ENCODE assay signal across 7 cellular contexts in genomic region chr7:87926581-87927461, GRCh38. TPM values are rescaled to one million over a fixed set of nuclear protein-coding genes. Genes with fewer than 3 reads are reported as not detected.
A peak's percentile ranks its signal among the peaks of the same experiment; 100 is the strongest.
DNase-seq lines count a peak whose midpoint lies in the region; ATAC-seq and TF ChIP-seq lines count a peak whose summit lies in the region.

No MANE protein-coding gene starts in this region.

- TF ChIP-seq POLR2A in NB4 (IDR thresholded peaks at IDR 0.05; ENCODE audit: extremely low read depth, insufficient read length), result no peak

- no peak overlapping the region for H3K27ac ChIP-seq in HEK293 (ENCODE audit: extremely low read depth, low read depth, low read length)
- H3K27ac ChIP-seq in RWPE1, result no peak overlapping the region

- no peaks in the 10 kb centered on the region for H3K27me3 Mint-ChIP-seq in endothelial cell (ENCODE audit: unreplicated experiment)

- no peaks in the 10 kb centered on the region for H3K9me3 Mint-ChIP-seq in endothelial cell (ENCODE audit: unreplicated experiment)

- CTCF ChIA-PET in HEK293 (lab: Yijun Ruan, JAX) (interaction anchor here (0.8 kb wide), 1 partner anchor 39 kb away, joined by 4 read pairs; no protein-coding TSS in a partner anchor), RWPE1 (lab: Yijun Ruan, JAX) (no interaction called here)

- no peaks in the 10 kb centered on the region for H3K4me1 Mint-ChIP-seq in endothelial cell (ENCODE audit: unreplicated experiment)

- peaks cover 4% of the 10 kb centered on the region; the same call in 1 of the 2 replicates for H3K4me1 ChIP-seq in HEK293 (ENCODE audit: control insufficient read depth, insufficient read depth, low read length)

- DNase-seq in NB4 (ENCODE audit: low read depth), result peak; percentile 96
- no peak for DNase-seq in endothelial cell (ENCODE audit: low spot score)
- DNase-seq in NCI-H1694 treated with DMSO at 0.1 percent for 48 hours (lab: John Stamatoyannopoulos, UW), result no peak
- DNase-seq in RWPE1 (ENCODE audit: low spot score), result no peak
- no peak for DNase-seq in activated CD4-positive, alpha-beta T cell treated with anti-CD3 and anti-CD28 coated beads for 48 hours

- ATAC-seq in GM18868 (IDR thresholded peaks at IDR 0.05; ENCODE audit: unreplicated experiment), result peak; percentile 98

- H3K36me3 Mint-ChIP-seq in endothelial cell (ENCODE audit: low read depth, unreplicated experiment), result no peaks in the 10 kb centered on the region

- TF ChIP-seq CTCF in HEK293 (tag by site-specific recombination; IDR thresholded peaks at IDR 0.05) (no peak), NB4 (IDR thresholded peaks at IDR 0.05; ENCODE audit: low read depth, low read length) (peak; percentile 43), endothelial cell (IDR thresholded peaks at IDR 0.05; ENCODE audit: unreplicated experiment) (peak; percentile 25), RWPE1 (conservative IDR thresholded peaks at IDR 0.05; ENCODE audit: low read depth) (no peak)

- POLR2A ChIA-PET in HEK293 (lab: Yijun Ruan, JAX), result no interaction called here
- POLR2A ChIA-PET in RWPE1 (lab: Yijun Ruan, JAX; ENCODE audit: low non-redundant PET), result no interaction called here

- H3K9me3 ChIP-seq in HEK293 (ENCODE audit: control insufficient read depth, insufficient read depth, low read depth, low read length), result no peaks in the 10 kb centered on the region

- H3K4me3 ChIP-seq in HEK293 (ENCODE audit: low read depth, low read length), result no peak overlapping the region
- H3K4me3 ChIP-seq in NB4 (ENCODE audit: low read depth, low read length), result no peak overlapping the region

- no peak overlapping the region for H3K27ac Mint-ChIP-seq in endothelial cell (ENCODE audit: unreplicated experiment)

- H3K36me3 ChIP-seq in HEK293 (ENCODE audit: control insufficient read depth in 2 of 2, insufficient read depth in 1 of 2, low read length in 2 of 2), result no peaks in the 10 kb centered on the region

- no peak overlapping the region for H3K4me3 Mint-ChIP-seq in endothelial cell (ENCODE audit: unreplicated experiment)

TF ChIP-seq in HEK293, 187 proteins besides CTCF, POLR2A, EP300 and RAD21 (continues in another document):
- TF ChIP-seq ZIC2 (tag by site-specific recombination; IDR thresholded peaks at IDR 0.05) (peak; percentile 68), ZNF362 (tag by site-specific recombination; IDR thresholded peaks at IDR 0.05) (no peak), ZNF24 (tag by site-specific recombination; IDR thresholded peaks at IDR 0.05) (no peak), ZNF600 (tag by site-specific recombination; IDR thresholded peaks at IDR 0.05) (no peak), GLIS1 (tag by site-specific recombination; IDR thresholded peaks at IDR 0.05) (peak; percentile 40; the same call in 1 of the 2 replicates), ZBTB8A (tag by site-specific recombination; IDR thresholded peaks at IDR 0.05) (0 out of 2 replicates have a peak, but pooled peaks have one; percentile 17), ZNF2 (tag by site-specific recombination; IDR thresholded peaks at IDR 0.05) (peak; percentile 34; the same call in 1 of the 2 replicates), ZNF324 (tag by site-specific recombination; IDR thresholded peaks at IDR 0.05) (no peak), ZNF555 (tag by site-specific recombination; conservative IDR thresholded peaks at IDR 0.05) (no peak), FEZF1 (tag by site-specific recombination; IDR thresholded peaks at IDR 0.05) (peak; percentile 38; the same call in 1 of the 2 replicates), ZSCAN16 (tag by site-specific recombination; IDR thresholded peaks at IDR 0.05) (no peak), ZBTB20 (tag by site-specific recombination; IDR thresholded peaks at IDR 0.05) (peak; percentile 81), INSM2 (tag by site-specific recombination; IDR thresholded peaks at IDR 0.05) (no peak), ZNF585B (tag by site-specific recombination; IDR thresholded peaks at IDR 0.05) (no peak), ZNF426 (tag by site-specific recombination; IDR thresholded peaks at IDR 0.05) (no peak), MEIS1 (CRISPR knock-in tag; IDR thresholded peaks at IDR 0.05; ENCODE audit: borderline replicate concordance) (no peak), ZBTB48 (tag by site-specific recombination; IDR thresholded peaks at IDR 0.05) (peak; percentile 91), ZNF223 (tag by site-specific recombination; IDR thresholded peaks at IDR 0.05) (no peak), ZNF335 (tag by site-specific recombination; conservative IDR thresholded peaks at IDR 0.05) (peak; percentile 32; the same call in 1 of the 2 replicates)
- TF ChIP-seq, protein P1, sequence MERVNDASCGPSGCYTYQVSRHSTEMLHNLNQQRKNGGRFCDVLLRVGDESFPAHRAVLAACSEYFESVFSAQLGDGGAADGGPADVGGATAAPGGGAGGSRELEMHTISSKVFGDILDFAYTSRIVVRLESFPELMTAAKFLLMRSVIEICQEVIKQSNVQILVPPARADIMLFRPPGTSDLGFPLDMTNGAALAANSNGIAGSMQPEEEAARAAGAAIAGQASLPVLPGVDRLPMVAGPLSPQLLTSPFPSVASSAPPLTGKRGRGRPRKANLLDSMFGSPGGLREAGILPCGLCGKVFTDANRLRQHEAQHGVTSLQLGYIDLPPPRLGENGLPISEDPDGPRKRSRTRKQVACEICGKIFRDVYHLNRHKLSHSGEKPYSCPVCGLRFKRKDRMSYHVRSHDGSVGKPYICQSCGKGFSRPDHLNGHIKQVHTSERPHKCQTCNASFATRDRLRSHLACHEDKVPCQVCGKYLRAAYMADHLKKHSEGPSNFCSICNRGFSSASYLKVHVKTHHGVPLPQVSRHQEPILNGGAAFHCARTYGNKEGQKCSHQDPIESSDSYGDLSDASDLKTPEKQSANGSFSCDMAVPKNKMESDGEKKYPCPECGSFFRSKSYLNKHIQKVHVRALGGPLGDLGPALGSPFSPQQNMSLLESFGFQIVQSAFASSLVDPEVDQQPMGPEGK (tag by site-specific recombination; IDR thresholded peaks at IDR 0.05), result 0 out of 2 replicates have a peak, but pooled peaks have one; percentile 21
- TF ChIP-seq, protein P2, sequence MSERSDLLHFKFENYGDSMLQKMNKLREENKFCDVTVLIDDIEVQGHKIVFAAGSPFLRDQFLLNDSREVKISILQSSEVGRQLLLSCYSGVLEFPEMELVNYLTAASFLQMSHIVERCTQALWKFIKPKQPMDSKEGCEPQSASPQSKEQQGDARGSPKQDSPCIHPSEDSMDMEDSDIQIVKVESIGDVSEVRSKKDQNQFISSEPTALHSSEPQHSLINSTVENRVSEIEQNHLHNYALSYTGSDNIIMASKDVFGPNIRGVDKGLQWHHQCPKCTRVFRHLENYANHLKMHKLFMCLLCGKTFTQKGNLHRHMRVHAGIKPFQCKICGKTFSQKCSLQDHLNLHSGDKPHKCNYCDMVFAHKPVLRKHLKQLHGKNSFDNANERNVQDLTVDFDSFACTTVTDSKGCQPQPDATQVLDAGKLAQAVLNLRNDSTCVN (tag by site-specific recombination; optimal IDR thresholded peaks at IDR 0.05), result no peak

RNA-seq across cellular contexts. Expression of gene ADAM22, which starts 7.2 kb away (rescaled TPM):
- 14.6 TPM for total RNA-seq in endothelial cell (ENCODE audit: unreplicated experiment)

RNA-seq across cellular contexts. Expression of gene DBF4, which starts 50.5 kb away (rescaled TPM):
- total RNA-seq in endothelial cell (ENCODE audit: unreplicated experiment), result 19.6 TPM

RNA-seq across cellular contexts. Expression of gene SLC25A40, which starts 50.7 kb away (rescaled TPM):
- total RNA-seq in endothelial cell (ENCODE audit: unreplicated experiment), result 27.7 TPM

Comparison
In these comparisons a context has a peak if more than half of its experiments do, and no peak if none do; other contexts are left out.
1. CTCF ChIP-seq: peak in NB4 (single experiment) and endothelial cell (single experiment); none in HEK293 (single experiment) and RWPE1 (single experiment).